In genomic region chr2:113602869-113603466, GRCh38 we compare ENCODE assay signal across 8 cellular contexts.
DNase-seq lines count a peak whose midpoint lies in the region; ATAC-seq and TF ChIP-seq lines count a peak whose summit lies in the region.

No MANE protein-coding gene starts in this region.

- H3K9me3 ChIP-seq in HUES48 (ENCODE audit: control insufficient read depth, insufficient read depth, low read length), result peaks cover 4% of the 10 kb centered on the region
- H3K9me3 ChIP-seq in mucosa of stomach (ENCODE audit: control insufficient read depth, low read length), result no peaks in the 10 kb centered on the region

- H3K36me3 ChIP-seq in HUES48 (ENCODE audit: control insufficient read depth, insufficient read depth, low read length) (no peaks in the 10 kb centered on the region), mucosa of stomach (ENCODE audit: control insufficient read depth, insufficient read depth, low read length) (no peaks in the 10 kb centered on the region)

- POLR2A ChIA-PET in AG04449 (lab: Yijun Ruan, JAX), result no interaction called here

- H3K4me3 ChIP-seq in AG04449 (ENCODE audit: low read depth, low read length), result peak overlapping the region; percentile 73
- H3K4me3 ChIP-seq in HUES48 (ENCODE audit: low read depth, low read length), result peak overlapping the region; percentile 73
- peak overlapping the region; percentile 62 for H3K4me3 ChIP-seq in choroid plexus epithelial cell (ENCODE audit: low read depth, low read length)
- H3K4me3 ChIP-seq in mucosa of stomach (ENCODE audit: low read length), result no peak overlapping the region

- in situ Hi-C loops in KBM-7 (cut with MboI; ENCODE audit: low pct_unique_long_range_greater_than_20kb, low sequenced_read_pairs), result no loop called here

- CTCF ChIA-PET in AG04449 (lab: Yijun Ruan, JAX), result no interaction called here

- H3K27me3 ChIP-seq in HUES48 (ENCODE audit: control insufficient read depth, insufficient read depth, low read length) (no peaks in the 10 kb centered on the region), mucosa of stomach (ENCODE audit: control insufficient read depth, insufficient read depth, low read length) (no peaks in the 10 kb centered on the region)

- TF ChIP-seq CTCF in AG04449 (IDR thresholded peaks at IDR 0.05; ENCODE audit: insufficient read depth, low read length, missing control alignments) (no peak), choroid plexus epithelial cell (conservative IDR thresholded peaks at IDR 0.05; ENCODE audit: low read depth, low read length) (no peak)

- no peak for ATAC-seq in HG02678 (IDR thresholded peaks at IDR 0.05; ENCODE audit: unreplicated experiment)

- H3K9ac ChIP-seq in HUES48 (ENCODE audit: low read depth, low read length), result no peak overlapping the region
- H3K9ac ChIP-seq in mucosa of stomach (ENCODE audit: low read length), result peak overlapping the region; percentile 31

- peak overlapping the region; percentile 66 for H3K27ac ChIP-seq in HUES48 (ENCODE audit: low read depth, low read length)

- DNase-seq in AG04449 (ENCODE audit: low read depth, low spot score) (no peak), choroid plexus epithelial cell (ENCODE audit: low read depth) (no peak), SHP77 treated with DMSO at 0.1 percent for 48 hours (lab: John Stamatoyannopoulos, UW) (no peak), KBM-7 (no peak), NCI-H1092 (lab: John Stamatoyannopoulos, UW) (no peak)

- H3K4me1 ChIP-seq in HUES48 (ENCODE audit: control insufficient read depth, insufficient read depth, low read length) (no peaks in the 10 kb centered on the region), mucosa of stomach (ENCODE audit: control insufficient read depth, insufficient read depth, low read length) (no peaks in the 10 kb centered on the region)
